In genomic region chr10:128573236-128573800, GRCh38 we compare ENCODE assay signal across 21 cellular contexts.
"Had no signal": no experiment of that assay in that cellular context is flagged by ENCODE, and none has a peak within 500 bp of the region (broad histone marks: within the 10 kb centered on the region; RNA-seq: fewer than 3 reads in every experiment).

No MANE protein-coding gene starts in this region.

- H3K4me1 Mint-ChIP-seq: memory B cell had no signal

- H3K4me1 ChIP-seq: gastrocnemius medialis, left ventricle myocardium inferior, lower lobe of right lung, right atrium auricular region, stomach, upper lobe of left lung, uterus had no signal

- DNase-seq: cortex of kidney; dorsolateral prefrontal cortex; effector CD8-positive, alpha-beta T cell; gastrocnemius medialis; heart right ventricle; hypothalamus; kidney glomerular epithelial cell; left ventricle myocardium inferior; lower lobe of right lung; midbrain; posterior cingulate gyrus; small intestine; stimulated activated CD4-positive, alpha-beta T cell treated with anti-CD3 and anti-CD28 coated beads, Interleukin-12 subunit alpha, Interleukin-12 subunit beta, amount 100 ng/mL, for 4 hours; stimulated activated naive CD4-positive, alpha-beta T cell; stomach; uterus had no signal

- ATAC-seq: esophagus mucosa, gastrocnemius medialis, heart right ventricle had no signal

- H3K27me3 Mint-ChIP-seq: memory B cell had no signal

- H3K27ac ChIP-seq: dorsolateral prefrontal cortex, gastrocnemius medialis, heart right ventricle, left ventricle myocardium inferior, lower lobe of right lung, right atrium auricular region, stomach, upper lobe of left lung, uterus had no signal

- H3K27me3 ChIP-seq: right atrium auricular region, upper lobe of left lung, uterus had no signal

- H3K36me3 Mint-ChIP-seq: memory B cell; natural killer cell treated with Interleukin-12 subunit alpha and Interleukin-12 subunit beta and Interleukin-15 and Interleukin-18, amount 100 ng/mL, for 72 hours had no signal

- H3K9me3 ChIP-seq: gastrocnemius medialis, heart right ventricle, left ventricle myocardium inferior, lower lobe of right lung, right atrium auricular region, stomach, upper lobe of left lung, uterus had no signal

- H3K36me3 ChIP-seq: gastrocnemius medialis, heart right ventricle, left ventricle myocardium inferior, lower lobe of right lung, right atrium auricular region, stomach, upper lobe of left lung, uterus had no signal

- H3K4me3 Mint-ChIP-seq: memory B cell; natural killer cell treated with Interleukin-12 subunit alpha and Interleukin-12 subunit beta and Interleukin-15 and Interleukin-18, amount 100 ng/mL, for 72 hours had no signal

- H3K9me3 Mint-ChIP-seq: memory B cell; natural killer cell treated with Interleukin-12 subunit alpha and Interleukin-12 subunit beta and Interleukin-15 and Interleukin-18, amount 100 ng/mL, for 72 hours had no signal

- H3K27ac Mint-ChIP-seq: memory B cell; natural killer cell treated with Interleukin-12 subunit alpha and Interleukin-12 subunit beta and Interleukin-15 and Interleukin-18, amount 100 ng/mL, for 72 hours had no signal

- H3K4me3 ChIP-seq: dorsolateral prefrontal cortex, gastrocnemius medialis, heart right ventricle, left ventricle myocardium inferior, lower lobe of right lung, right atrium auricular region, stomach, upper lobe of left lung, uterus had no signal
